15 cellular contexts compared by ENCODE assay signal in the genomic region with DNA sequence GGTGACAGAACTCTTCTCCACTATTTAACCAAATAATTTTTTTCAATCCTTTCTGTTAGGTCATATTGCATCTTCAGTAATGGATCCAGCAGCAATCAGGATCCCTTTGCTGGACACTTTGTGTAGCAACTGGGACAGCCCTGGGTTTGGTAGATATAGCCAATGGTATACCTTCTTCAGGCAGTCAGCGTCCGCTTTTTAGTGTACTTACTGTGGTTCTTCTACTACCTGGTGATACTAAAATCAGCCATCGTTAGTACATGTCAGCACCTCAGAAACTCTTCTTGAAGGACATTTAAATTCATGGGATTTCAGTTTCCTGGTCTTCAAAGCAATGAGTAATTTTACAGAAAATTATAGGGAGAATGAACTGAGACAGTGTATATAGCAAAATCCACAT.
DNase-seq lines count a peak whose midpoint lies in the region; ATAC-seq and TF ChIP-seq lines count a peak whose summit lies in the region.
"Had no signal": no experiment of that assay in that cellular context is flagged by ENCODE, and none has a peak within 500 bp of the region (broad histone marks: within the 10 kb centered on the region; RNA-seq: fewer than 3 reads in every experiment).

No MANE protein-coding gene starts in this region.

- H3K36me3 ChIP-seq in smooth muscle cell (ENCODE audit: low read depth) = no peaks in the 10 kb centered on the region
- H3K36me3 ChIP-seq in hepatocyte (replicated peaks; ENCODE audit: insufficient read depth, low read depth) = no peaks in the 10 kb centered on the region
- H3K36me3 ChIP-seq: esophagus muscularis mucosa had no signal

- TF ChIP-seq CTCF in smooth muscle cell (IDR thresholded peaks at IDR 0.05; ENCODE audit: borderline replicate concordance, insufficient read depth, poor library complexity, severe bottlenecking) (no peak), hepatocyte (IDR thresholded peaks at IDR 0.05; ENCODE audit: poor library complexity) (no peak)

- 95% methylated on average over 3 of the region's 3 CpGs for WGBS in smooth muscle cell (ENCODE audit: low lambda C conversion rate)
- WGBS in hepatocyte (ENCODE audit: low lambda C conversion rate, missing lambda C conversion rate) = 90% methylated on average over 3 of the region's 3 CpGs

- no peaks in the 10 kb centered on the region for H3K9me3 Mint-ChIP-seq in activated T-cell treated with anti-CD3 and anti-CD28 coated beads, Interleukin-2, amount 50 U/mL, for 4 hours
- H3K9me3 Mint-ChIP-seq: type B pancreatic cell had no signal

- peak; percentile 32 to 36 for ATAC-seq in activated T-cell treated with anti-CD3 and anti-CD28 coated beads, Interleukin-2, amount 50 U/mL, for 4 hours
- peak; percentile 31 for ATAC-seq in HG02938 (IDR thresholded peaks at IDR 0.05; ENCODE audit: unreplicated experiment)
- ATAC-seq in SK-N-SH treated with all-trans-retinoic acid at 6 μM for 48 hours = peak; percentile 11
- no peak for ATAC-seq in GM21717 (IDR thresholded peaks at IDR 0.05; ENCODE audit: unreplicated experiment)
- ATAC-seq: left cardiac atrium, PC-3 had no signal

- DNase-seq in activated T-cell treated with anti-CD3 and anti-CD28 coated beads, Interleukin-2, amount 50 U/mL, for 4 hours = no peak
- DNase-seq in activated T-cell treated with anti-CD3 and anti-CD28 coated beads, Interleukin-2, amount 50 U/mL, for 1 hour = no peak
- DNase-seq in smooth muscle cell (lab: John Stamatoyannopoulos, UW; ENCODE audit: unreplicated experiment) = no peak
- DNase-seq in hepatocyte (ENCODE audit: low spot score) = no peak
- no peak for DNase-seq in NK-92 (lab: John Stamatoyannopoulos, UW; ENCODE audit: unreplicated experiment)
- DNase-seq: ACHN; activated CD4-positive, alpha-beta T cell treated with anti-CD3 and anti-CD28 coated beads, Interleukin-2, amount 50 U/mL, for 4 hours; left cardiac atrium; NCI-H1105; PC-3 had no signal

- H3K4me1 Mint-ChIP-seq in activated T-cell treated with anti-CD3 and anti-CD28 coated beads, Interleukin-2, amount 50 U/mL, for 4 hours (ENCODE audit: low read depth) = peaks cover 24% of the 10 kb centered on the region

- H4K20me1 ChIP-seq in smooth muscle cell (ENCODE audit: low read depth) (no peaks in the 10 kb centered on the region), hepatocyte (ENCODE audit: insufficient read depth, poor library complexity, severe bottlenecking) (no peaks in the 10 kb centered on the region)

- H3K4me2 ChIP-seq in smooth muscle cell (peak overlapping the region; percentile 1), hepatocyte (no peak overlapping the region)

- H3K79me2 ChIP-seq in smooth muscle cell (ENCODE audit: low read depth) (no peaks in the 10 kb centered on the region), hepatocyte (no peaks in the 10 kb centered on the region)

- H3K36me3 Mint-ChIP-seq in activated T-cell treated with anti-CD3 and anti-CD28 coated beads, Interleukin-2, amount 50 U/mL, for 4 hours (ENCODE audit: insufficient read depth) = no peaks in the 10 kb centered on the region
- H3K36me3 Mint-ChIP-seq: type B pancreatic cell had no signal

- no peaks in the 10 kb centered on the region for H3F3A ChIP-seq in smooth muscle cell (ENCODE audit: low read depth)

- H3K27me3 Mint-ChIP-seq in activated T-cell treated with anti-CD3 and anti-CD28 coated beads, Interleukin-2, amount 50 U/mL, for 4 hours (ENCODE audit: low read depth) = peaks cover 6% of the 10 kb centered on the region
- H3K27me3 Mint-ChIP-seq: type B pancreatic cell had no signal

- H3K27me3 ChIP-seq in smooth muscle cell (ENCODE audit: low read depth) (no peaks in the 10 kb centered on the region), hepatocyte (no peaks in the 10 kb centered on the region)
- H3K27me3 ChIP-seq: esophagus muscularis mucosa had no signal

- H3K27ac ChIP-seq in smooth muscle cell (ENCODE audit: low read depth) (peak overlapping the region; percentile 59), hepatocyte (no peak overlapping the region)
- H3K27ac ChIP-seq: esophagus muscularis mucosa had no signal

- H3K9me3 ChIP-seq in smooth muscle cell (replicated peaks; ENCODE audit: low read depth) = no peaks in the 10 kb centered on the region
- no peaks in the 10 kb centered on the region for H3K9me3 ChIP-seq in hepatocyte (ENCODE audit: low read depth)
- H3K9me3 ChIP-seq: esophagus muscularis mucosa had no signal

- H2AFZ ChIP-seq in smooth muscle cell (ENCODE audit: low read depth) (peak overlapping the region; percentile 23), hepatocyte (no peak overlapping the region)

- H3K4me1 ChIP-seq in smooth muscle cell (ENCODE audit: low read depth) (peaks cover under 1% of the 10 kb centered on the region), hepatocyte (ENCODE audit: insufficient read depth) (no peaks in the 10 kb centered on the region)
- H3K4me1 ChIP-seq: esophagus muscularis mucosa had no signal

- no peak overlapping the region for H3K4me3 ChIP-seq in smooth muscle cell
- H3K4me3 ChIP-seq in hepatocyte = no peak overlapping the region
- H3K4me3 ChIP-seq: esophagus muscularis mucosa had no signal

- H3K9ac ChIP-seq in smooth muscle cell (ENCODE audit: low read depth) = no peak overlapping the region

- no peaks in the 10 kb centered on the region for H3K9me2 ChIP-seq in hepatocyte (replicated peaks; ENCODE audit: insufficient read depth)

- H3K4me3 Mint-ChIP-seq in activated T-cell treated with anti-CD3 and anti-CD28 coated beads, Interleukin-2, amount 50 U/mL, for 4 hours = peak overlapping the region; percentile 28
- H3K4me3 Mint-ChIP-seq: type B pancreatic cell had no signal

TF ChIP-seq in SK-N-SH treated with all-trans-retinoic acid at 6 μM for 48 hours, 23 proteins besides CTCF, POLR2A, EP300 and RAD21:
- TF ChIP-seq, protein P1, sequence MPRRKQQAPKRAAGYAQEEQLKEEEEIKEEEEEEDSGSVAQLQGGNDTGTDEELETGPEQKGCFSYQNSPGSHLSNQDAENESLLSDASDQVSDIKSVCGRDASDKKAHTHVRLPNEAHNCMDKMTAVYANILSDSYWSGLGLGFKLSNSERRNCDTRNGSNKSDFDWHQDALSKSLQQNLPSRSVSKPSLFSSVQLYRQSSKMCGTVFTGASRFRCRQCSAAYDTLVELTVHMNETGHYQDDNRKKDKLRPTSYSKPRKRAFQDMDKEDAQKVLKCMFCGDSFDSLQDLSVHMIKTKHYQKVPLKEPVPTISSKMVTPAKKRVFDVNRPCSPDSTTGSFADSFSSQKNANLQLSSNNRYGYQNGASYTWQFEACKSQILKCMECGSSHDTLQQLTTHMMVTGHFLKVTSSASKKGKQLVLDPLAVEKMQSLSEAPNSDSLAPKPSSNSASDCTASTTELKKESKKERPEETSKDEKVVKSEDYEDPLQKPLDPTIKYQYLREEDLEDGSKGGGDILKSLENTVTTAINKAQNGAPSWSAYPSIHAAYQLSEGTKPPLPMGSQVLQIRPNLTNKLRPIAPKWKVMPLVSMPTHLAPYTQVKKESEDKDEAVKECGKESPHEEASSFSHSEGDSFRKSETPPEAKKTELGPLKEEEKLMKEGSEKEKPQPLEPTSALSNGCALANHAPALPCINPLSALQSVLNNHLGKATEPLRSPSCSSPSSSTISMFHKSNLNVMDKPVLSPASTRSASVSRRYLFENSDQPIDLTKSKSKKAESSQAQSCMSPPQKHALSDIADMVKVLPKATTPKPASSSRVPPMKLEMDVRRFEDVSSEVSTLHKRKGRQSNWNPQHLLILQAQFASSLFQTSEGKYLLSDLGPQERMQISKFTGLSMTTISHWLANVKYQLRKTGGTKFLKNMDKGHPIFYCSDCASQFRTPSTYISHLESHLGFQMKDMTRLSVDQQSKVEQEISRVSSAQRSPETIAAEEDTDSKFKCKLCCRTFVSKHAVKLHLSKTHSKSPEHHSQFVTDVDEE (CRISPR knock-in tag; IDR thresholded peaks at IDR 0.05) = no peak
- no peak for TF ChIP-seq GLIS3 (CRISPR knock-in tag; IDR thresholded peaks at IDR 0.05)
